Comparison of ENCODE assay signal across 12 cellular contexts in genomic region chr1:186620951-186621350, GRCh38. TPM values are rescaled to one million over a fixed set of nuclear protein-coding genes. Genes with fewer than 3 reads are reported as not detected.
DNase-seq lines count a peak whose midpoint lies in the region; ATAC-seq and TF ChIP-seq lines count a peak whose summit lies in the region.
"Had no signal": no experiment of that assay in that cellular context is flagged by ENCODE, and none has a peak within 500 bp of the region (broad histone marks: within the 10 kb centered on the region; RNA-seq: fewer than 3 reads in every experiment).

No MANE protein-coding gene starts in this region.

- H3K36me3 Mint-ChIP-seq in CD4-positive, alpha-beta memory T cell = no peaks in the 10 kb centered on the region

- H3K27me3 ChIP-seq in CD4-positive, alpha-beta memory T cell (ENCODE audit: insufficient read depth, low read length) = no peaks in the 10 kb centered on the region

- no peaks in the 10 kb centered on the region for H3K9me3 Mint-ChIP-seq in CD4-positive, alpha-beta memory T cell

- H3K4me1 Mint-ChIP-seq in CD4-positive, alpha-beta memory T cell = peaks cover 20 to 27% (median 24%) of the 10 kb centered on the region in 4 donors

- intact Hi-C loops in CD4-positive, alpha-beta memory T cell (cut with micrococcal nuclease) = no loop called here

- H3K27me3 Mint-ChIP-seq in CD4-positive, alpha-beta memory T cell = peaks cover 1 to 3% of the 10 kb centered on the region in 2 donors

- H3K4me3 Mint-ChIP-seq in CD4-positive, alpha-beta memory T cell = no peak overlapping the region

- CTCF ChIA-PET in CD4-positive, alpha-beta memory T cell (lab: Charles Lee; ENCODE audit: partially characterized antibody) = no interaction called here

- no peak for TF ChIP-seq CTCF in foreskin fibroblast (IDR thresholded peaks at IDR 0.05; ENCODE audit: low read depth, low read length)

- peak; percentile 32 for ATAC-seq in HG02870 (IDR thresholded peaks at IDR 0.05; ENCODE audit: unreplicated experiment)
- ATAC-seq in HG03175 (IDR thresholded peaks at IDR 0.05; ENCODE audit: unreplicated experiment) = no peak
- ATAC-seq: HCT116, left lobe of liver had no signal

- H3K36me3 ChIP-seq in CD4-positive, alpha-beta memory T cell (ENCODE audit: insufficient read depth, low read length) = no peaks in the 10 kb centered on the region

- H3K27ac Mint-ChIP-seq in CD4-positive, alpha-beta memory T cell = peak overlapping the region in 4 of 7 donors; percentile 8 to 37 (median 21)

- H3K4me3 ChIP-seq in CD4-positive, alpha-beta memory T cell (ENCODE audit: low read length in 2 of 2) = no peak overlapping the region
- no peak overlapping the region for H3K4me3 ChIP-seq in foreskin fibroblast (ENCODE audit: low read depth in 1 of 2, low read length in 2 of 2)

- POLR2A ChIA-PET in CD4-positive, alpha-beta memory T cell (lab: Charles Lee; ENCODE audit: partially characterized antibody) = no interaction called here

- peaks cover 20% of the 10 kb centered on the region for H3K4me1 ChIP-seq in CD4-positive, alpha-beta memory T cell (ENCODE audit: insufficient read depth, low read length)

- no peak for DNase-seq in CD4-positive, alpha-beta memory T cell
- peak; percentile 33 for DNase-seq in SKM-1 (lab: John Stamatoyannopoulos, UW; ENCODE audit: unreplicated experiment)
- peak; percentile 64 to 81 for DNase-seq in foreskin fibroblast
- no peak for DNase-seq in SK-N-DZ (ENCODE audit: low spot score)
- DNase-seq in COR-L47 (lab: John Stamatoyannopoulos, UW) = no peak
- no peak for DNase-seq in mesenteric fat pad (ENCODE audit: low spot score)
- DNase-seq: NCI-H1105 treated with DMSO at 0.1 percent for 48 hours; stimulated activated CD4-positive, alpha-beta T cell treated with anti-CD3 and anti-CD28 coated beads, Interleukin-4, amount 100 ng/mL, for 4 hours had no signal

- no peaks in the 10 kb centered on the region for H3K9me3 ChIP-seq in CD4-positive, alpha-beta memory T cell (ENCODE audit: control insufficient read depth in 1 of 2, low read length in 2 of 2)

- H3K27ac ChIP-seq in CD4-positive, alpha-beta memory T cell (ENCODE audit: low read depth, low read length) = no peak overlapping the region

RNA-seq across cellular contexts. Expression of gene PTGS2, which starts 59.3 kb away (rescaled TPM):
- total RNA-seq in CD4-positive, alpha-beta memory T cell = not detected
- not detected for polyA plus RNA-seq in CD4-positive, alpha-beta memory T cell
- polyA plus RNA-seq in SK-N-DZ (2014; cell fraction: cytosol; rRNA removed) = not detected in 2 replicates
- not detected in 2 replicates for polyA plus RNA-seq in SK-N-DZ (2014; cell fraction: nucleus; rRNA removed)
- total RNA-seq in mesenteric fat pad = 35.0 TPM

Comparison
In these comparisons a context has a peak if more than half of its experiments do, and no peak if none do; other contexts are left out.
1. DNase-seq: peak in SKM-1 (single experiment) and foreskin fibroblast (2 of 2); none in CD4-positive, alpha-beta memory T cell (0 of 5), SK-N-DZ (single experiment), COR-L47 (single experiment) and mesenteric fat pad (single experiment).
2. RNA of gene PTGS2, which starts 59.3 kb away (total RNA-seq): 35.0 TPM in mesenteric fat pad (single experiment); not detected in CD4-positive, alpha-beta memory T cell; every median in the first group is over 10 times any median in the second.